ENCODE assay signal across 8 cellular contexts in genomic region chr14:104794099-104794498, GRCh38. TPM values are rescaled to one million over a fixed set of nuclear protein-coding genes. Genes with fewer than 3 reads are reported as not detected.
DNase-seq lines count a peak whose midpoint lies in the region; ATAC-seq, FAIRE-seq and TF ChIP-seq lines count a peak whose summit lies in the region.

No MANE protein-coding gene starts in this region.

- H2BK15ac ChIP-seq in H1 (ENCODE audit: low read length) = no peak overlapping the region

- no peak overlapping the region for H4K8ac ChIP-seq in H1 (ENCODE audit: extremely low read depth, insufficient read depth, low read length)

- peak overlapping the region; percentile 26; the same call in 1 of the 2 replicates for H3K18ac ChIP-seq in H1 (ENCODE audit: extremely low read depth, low read length)

- H3K79me2 ChIP-seq in H1 (ENCODE audit: control insufficient read depth in 1 of 2, insufficient read depth in 2 of 2, low read length in 2 of 2) = peaks cover 0 to 6% of the 10 kb centered on the region in 2 experiments; a peak in 1 of 4 replicates

- H2AFZ ChIP-seq in H1 (ENCODE audit: low read length) = no peak overlapping the region

- no peak for FAIRE-seq in H1 (lab: Jason Lieb, UNC)

- TF ChIP-seq EP300 in H1 (IDR thresholded peaks at IDR 0.05; ENCODE audit: borderline replicate concordance in 1 of 2, low read depth in 2 of 2, low read length in 2 of 2) (no peak), upper lobe of left lung (IDR thresholded peaks at IDR 0.05) (no peak)

- H4K20me1 ChIP-seq in H1 (replicated peaks in 1 of 2; ENCODE audit: control insufficient read depth in 1 of 2, insufficient read depth in 2 of 2, low read length in 2 of 2) = peaks cover 23 to 34% of the 10 kb centered on the region in 2 experiments

- TF ChIP-seq POLR2A in H1 (IDR thresholded peaks at IDR 0.05; ENCODE audit: control extremely low read depth in 1 of 2, low read depth in 2 of 2, low read length in 2 of 2) (no peak), upper lobe of left lung (IDR thresholded peaks at IDR 0.05) (peak in 1 of 4 donors; percentile 7)

- H3K79me1 ChIP-seq in H1 (ENCODE audit: low read depth, low read length) = peaks cover 8% of the 10 kb centered on the region

- H3K27me3 ChIP-seq in WERI-Rb-1 (ENCODE audit: insufficient read depth, low read depth, severe bottlenecking) (no peaks in the 10 kb centered on the region), H1 (replicated peaks in 1 of 4; ENCODE audit: control insufficient read depth in 3 of 4, extremely low read depth in 1 of 4, insufficient read depth in 3 of 4, low read length in 3 of 4) (peaks cover 6 to 40% (median 34%) of the 10 kb centered on the region in 4 experiments), upper lobe of left lung (no peaks in the 10 kb centered on the region)

- H3K14ac ChIP-seq in H1 (ENCODE audit: insufficient read length) = no peak overlapping the region

- no peak overlapping the region for H3K56ac ChIP-seq in H1 (replicated peaks; ENCODE audit: insufficient read length, low read depth, low read length)

- H3K27ac ChIP-seq in HEK293 (ENCODE audit: extremely low read depth, low read depth, low read length) (peak overlapping the region; percentile 78), WERI-Rb-1 (peak overlapping the region; percentile 74), H1 (ENCODE audit: low read depth, low read length) (no peak overlapping the region), upper lobe of left lung (peak overlapping the region in 3 of 4 donors; percentile 79 to 89 (median 82))

- intact Hi-C loops in mucosa of descending colon (cut with DNase I, micrococcal nuclease) = no loop called here

- H3K4ac ChIP-seq in H1 (replicated peaks; ENCODE audit: insufficient read length, low read depth, low read length) = no peak overlapping the region

- peak overlapping the region; percentile 88 to 93 for H3K4me2 ChIP-seq in H1 (ENCODE audit: insufficient read depth in 1 of 2, low read depth in 2 of 2, low read length in 2 of 2)

- no peak overlapping the region for H4K5ac ChIP-seq in H1 (ENCODE audit: insufficient read length, low read depth, low read length)

- TF ChIP-seq RAD21 in H1 (IDR thresholded peaks at IDR 0.05 in 1 of 2, conservative IDR thresholded peaks at IDR 0.05 in 1 of 2; ENCODE audit: low read depth in 2 of 2, low read length in 2 of 2) = no peak

- H3K4me3 ChIP-seq in HEK293 (ENCODE audit: low read depth, low read length) (peak overlapping the region; percentile 67), WERI-Rb-1 (ENCODE audit: low read depth, low read length) (peak overlapping the region; percentile 60), H1 (ENCODE audit: extremely low read depth in 1 of 4, insufficient read depth in 2 of 4, low read depth in 3 of 4, low read length in 4 of 4) (peak overlapping the region; percentile 56 to 74 (median 60); a peak in 7 of 8 replicates), mucosa of descending colon (peak overlapping the region; percentile 67), upper lobe of left lung (peak overlapping the region; percentile 68 to 93 (median 89))

- no peak overlapping the region for H4K91ac ChIP-seq in H1 (replicated peaks; ENCODE audit: insufficient read length, low read length)

- H3K4me1 ChIP-seq in HEK293 (ENCODE audit: control insufficient read depth, insufficient read depth, low read length) (peaks cover 10% of the 10 kb centered on the region), H1 (replicated peaks in 1 of 4; ENCODE audit: control insufficient read depth in 3 of 4, insufficient read depth in 4 of 4, low read length in 3 of 4) (peaks cover 4 to 43% (median 32%) of the 10 kb centered on the region in 4 experiments), mucosa of descending colon (ENCODE audit: low read depth) (peaks cover 40% of the 10 kb centered on the region), upper lobe of left lung (peaks cover 56 to 81% (median 70%) of the 10 kb centered on the region in 4 donors)

- peak overlapping the region; percentile 11; the same call in 1 of the 2 replicates for H2AK5ac ChIP-seq in H1 (ENCODE audit: low read depth, low read length)

- no peak overlapping the region; the same call in 1 of the 2 replicates for H2BK12ac ChIP-seq in H1 (ENCODE audit: low read depth, low read length)

- POLR2A ChIA-PET in HEK293 (lab: Yijun Ruan, JAX) (interaction anchor here (1.1 to 1.7 kb wide), 2 partner anchors 25 to 41 kb away, joined by 5 to 7 read pairs; partner anchors contain the start of gene SIVA1), H1 (lab: Charles Lee; ENCODE audit: partially characterized antibody) (interaction anchor here (1.0 to 1.7 kb wide), 7 partner anchors 9 to 41 kb away, joined by 3 to 9 read pairs (median 4); partner anchors contain the start of gene SIVA1)

- H2BK5ac ChIP-seq in H1 (ENCODE audit: low read depth, low read length) = peak overlapping the region; percentile 22

- no peak overlapping the region for H3K23ac ChIP-seq in H1 (ENCODE audit: insufficient read length)

- WGBS in H1 (ENCODE audit: extremely low coverage in 1 of 2, insufficient coverage in 1 of 2, insufficient read length in 1 of 2, insufficient replicate concordance in 2 of 2, low coverage in 1 of 2, low lambda C conversion rate in 2 of 2, missing lambda C conversion rate in 1 of 2), 2 experiments = 13% methylated on average over 15 of the region's 15 CpGs; no CpG with 5 or more reads in 1 of the 2 experiments
- WGBS in upper lobe of left lung, 2 donors = 5 to 11% methylated on average over 7 to 15 of the region's 15 CpGs

- DNase-seq in AG08395 (ENCODE audit: low spot score) (peak; percentile 66), WERI-Rb-1 (peak; percentile 44), H1 (ENCODE audit: low read depth in 1 of 2, low spot score in 2 of 2) (peak; percentile 46 to 92), mucosa of descending colon (peak; percentile 65 to 83 (median 73)), upper lobe of left lung (peak; percentile 82 to 86), mesenteric fat pad (ENCODE audit: low spot score) (no peak)

- CTCF ChIA-PET in HEK293 (lab: Yijun Ruan, JAX) (interaction anchor here (0.6 to 1.2 kb wide), 2 partner anchors 31 to 32 kb away, joined by 3 to 4 read pairs; no protein-coding TSS in a partner anchor), H1 (lab: Charles Lee; ENCODE audit: partially characterized antibody) (interaction anchor here (0.8 to 11.1 kb wide), 6 partner anchors 18 to 251 kb away, joined by 3 to 110 read pairs (median 4); no protein-coding TSS in a partner anchor)

- no peak overlapping the region for H2BK20ac ChIP-seq in H1 (ENCODE audit: low read length)

- H3K36me3 ChIP-seq in HEK293 (ENCODE audit: control insufficient read depth in 2 of 2, insufficient read depth in 1 of 2, low read length in 2 of 2) (peaks cover 0 to 44% of the 10 kb centered on the region in 2 experiments; a peak in 1 of 3 replicates), WERI-Rb-1 (peaks cover 24% of the 10 kb centered on the region), H1 (ENCODE audit: control insufficient read depth in 2 of 4, insufficient read depth in 4 of 4, low read length in 3 of 4) (peaks cover 0 to 4% (median 0%) of the 10 kb centered on the region in 4 experiments; a peak in 3 of 8 replicates), mucosa of descending colon (ENCODE audit: low read depth) (no peaks in the 10 kb centered on the region), upper lobe of left lung (peaks cover 0 to 33% (median 27%) of the 10 kb centered on the region in 4 donors)

- ATAC-seq in mucosa of descending colon = peak; percentile 31
- peak in 1 of 2 donors; percentile 54 for ATAC-seq in upper lobe of left lung (ENCODE audit: low FRiP score in 2 of 2)
- ATAC-seq in GM18909 (IDR thresholded peaks at IDR 0.05; ENCODE audit: poor library complexity, unreplicated experiment) = no peak

- H3K9me3 ChIP-seq in HEK293 (ENCODE audit: control insufficient read depth, insufficient read depth, low read depth, low read length) (no peaks in the 10 kb centered on the region), WERI-Rb-1 (ENCODE audit: severe bottlenecking) (no peaks in the 10 kb centered on the region), H1 (ENCODE audit: insufficient read depth in 2 of 2, low read depth in 1 of 2, low read length in 1 of 2) (no peaks in the 10 kb centered on the region), mucosa of descending colon (no peaks in the 10 kb centered on the region), upper lobe of left lung (no peaks in the 10 kb centered on the region)

- peaks cover 13% of the 10 kb centered on the region; the same call in 1 of the 2 replicates for H3K23me2 ChIP-seq in H1 (ENCODE audit: low read depth, low read length)

- H3K9ac ChIP-seq in H1 (replicated peaks in 1 of 4; ENCODE audit: extremely low read depth in 1 of 4, low read depth in 3 of 4, low read length in 3 of 4) = no peak overlapping the region

- TF ChIP-seq CTCF in HEK293 (tag by site-specific recombination; IDR thresholded peaks at IDR 0.05) = no peak
- TF ChIP-seq CTCF in WERI-Rb-1 (IDR thresholded peaks at IDR 0.05; ENCODE audit: low read depth, low read length) = no peak
- no peak for TF ChIP-seq CTCF in H1 (IDR thresholded peaks at IDR 0.05; ENCODE audit: control extremely low read depth in 1 of 3, insufficient read depth in 1 of 3, low read depth in 1 of 3, low read length in 3 of 3)
- no peak for TF ChIP-seq CTCF in mucosa of descending colon (IDR thresholded peaks at IDR 0.05)
- no peak for TF ChIP-seq CTCF in upper lobe of left lung (IDR thresholded peaks at IDR 0.05)

- H2BK120ac ChIP-seq in H1 (replicated peaks; ENCODE audit: low read depth, low read length) = no peak overlapping the region

RNA-seq across cellular contexts. Expression of gene AKT1, which starts 1.4 kb away (rescaled TPM):
- total RNA-seq in H1 (2021; fragmentation: NEBNext Ultra II Directional; extraction: Animal tissue kit (Norgen Biotek cat#: 25700)) = 62.1 and 71.5 TPM in 2 replicates
- 68.1 and 89.8 TPM in 2 replicates for polyA plus RNA-seq in H1 (2011; rRNA removed)
- 86.7 TPM for polyA plus RNA-seq in H1 (2011; cell fraction: cytosol; rRNA removed)
- 135 TPM for polyA plus RNA-seq in H1 (2011; cell fraction: nucleus; rRNA removed)
- polyA plus RNA-seq in H1 (2012, experiment 1 of 2) = 53.7 to 73.1 TPM (median 68.0 TPM) in 4 replicates
- polyA plus RNA-seq in H1 (2012, experiment 2 of 2) = 53.5 TPM
- 44.6 TPM for polyA plus RNA-seq in H1 (2013, experiment 1 of 2)
- polyA plus RNA-seq in H1 (2013, experiment 2 of 2) = 45.6 TPM
- polyA minus RNA-seq in H1 (2011; rRNA and poly(A)+ RNA removed) = 43.3 and 54.9 TPM in 2 replicates
- 46.9 TPM for polyA minus RNA-seq in H1 (2011; cell fraction: cytosol; rRNA and poly(A)+ RNA removed)
- polyA minus RNA-seq in H1 (2011; cell fraction: nucleus; rRNA and poly(A)+ RNA removed) = 28.2 TPM
- 100 to 1,000 TPM; 122 to 176 (median 128) TPM for total RNA-seq in mucosa of descending colon
- 100 to 1,000 TPM; 122 to 283 (median 191) TPM for total RNA-seq in upper lobe of left lung
- 170 TPM for total RNA-seq in mesenteric fat pad

RNA-seq across cellular contexts. Expression of gene ZBTB42, which starts 6.8 kb away (rescaled TPM):
- 2.8 and 2.9 TPM in 2 replicates for total RNA-seq in H1 (2021; fragmentation: NEBNext Ultra II Directional; extraction: Animal tissue kit (Norgen Biotek cat#: 25700))
- 3.1 and 3.7 TPM in 2 replicates for polyA plus RNA-seq in H1 (2011; rRNA removed)
- polyA plus RNA-seq in H1 (2011; cell fraction: cytosol; rRNA removed) = 2.5 TPM
- polyA plus RNA-seq in H1 (2011; cell fraction: nucleus; rRNA removed) = 4.0 TPM
- 1.5 to 3.3 TPM (median 2.9 TPM) in 4 replicates for polyA plus RNA-seq in H1 (2012, experiment 1 of 2)
- polyA plus RNA-seq in H1 (2012, experiment 2 of 2) = 2.3 TPM
- polyA plus RNA-seq in H1 (2013, experiment 1 of 2) = 1.2 TPM
- polyA plus RNA-seq in H1 (2013, experiment 2 of 2) = 1.2 TPM
- 3.4 and 4.0 TPM in 2 replicates for polyA minus RNA-seq in H1 (2011; rRNA and poly(A)+ RNA removed)
- polyA minus RNA-seq in H1 (2011; cell fraction: cytosol; rRNA and poly(A)+ RNA removed) = 2.7 TPM
- polyA minus RNA-seq in H1 (2011; cell fraction: nucleus; rRNA and poly(A)+ RNA removed) = 7.3 TPM
- total RNA-seq in mucosa of descending colon (10 to 100 TPM in 1 of 3 donors, 1 to 10 TPM in 2; 6.5 to 10.6 (median 7.8) TPM), upper lobe of left lung (10 to 100 TPM; 13.9 to 24.8 (median 20.9) TPM), mesenteric fat pad (5.9 TPM)

RNA-seq across cellular contexts. Expression of gene SIVA1, which starts 41.2 kb away (rescaled TPM):
- total RNA-seq in H1 (2021; fragmentation: NEBNext Ultra II Directional; extraction: Animal tissue kit (Norgen Biotek cat#: 25700)) = 123 and 135 TPM in 2 replicates
- 517 and 589 TPM in 2 replicates for polyA plus RNA-seq in H1 (2011; rRNA removed)
- 330 TPM for polyA plus RNA-seq in H1 (2011; cell fraction: cytosol; rRNA removed)
- 307 TPM for polyA plus RNA-seq in H1 (2011; cell fraction: nucleus; rRNA removed)
- polyA plus RNA-seq in H1 (2012, experiment 1 of 2) = 85.5 to 181 TPM (median 172 TPM) in 4 replicates
- polyA plus RNA-seq in H1 (2012, experiment 2 of 2) = 271 TPM
- polyA plus RNA-seq in H1 (2013, experiment 1 of 2) = 207 TPM
- 187 TPM for polyA plus RNA-seq in H1 (2013, experiment 2 of 2)
- polyA minus RNA-seq in H1 (2011; rRNA and poly(A)+ RNA removed) = 23.9 and 34.6 TPM in 2 replicates
- 70.6 TPM for polyA minus RNA-seq in H1 (2011; cell fraction: cytosol; rRNA and poly(A)+ RNA removed)
- 52.2 TPM for polyA minus RNA-seq in H1 (2011; cell fraction: nucleus; rRNA and poly(A)+ RNA removed)
- total RNA-seq in mucosa of descending colon = 10 to 100 TPM; 38.7 to 82.4 (median 60.4) TPM
- 100 to 1,000 TPM in 2 of 6 donors, 10 to 100 TPM in 4; 72.3 to 241 (median 91.0) TPM for total RNA-seq in upper lobe of left lung
- total RNA-seq in mesenteric fat pad = 60.0 TPM
